Comparison of ENCODE assay signal across 9 cellular contexts in the genomic region with DNA sequence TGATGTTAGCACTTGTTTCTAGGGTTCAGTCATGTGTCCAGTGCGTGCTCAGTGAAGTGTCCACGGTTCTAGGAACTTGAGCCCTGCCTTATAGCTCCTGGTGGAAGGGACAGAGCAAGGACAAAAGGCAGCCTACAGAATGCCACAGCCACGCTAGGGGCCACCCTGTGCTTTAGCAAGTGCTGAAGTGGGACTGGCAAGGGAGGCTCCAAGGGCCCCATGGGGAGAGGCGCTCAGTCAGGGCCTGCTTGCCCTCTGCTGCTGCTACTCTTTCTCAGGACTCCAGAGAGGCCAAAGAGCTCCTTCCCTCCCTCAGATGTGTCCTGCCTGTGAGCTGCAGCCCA. TPM values are rescaled to one million over a fixed set of nuclear protein-coding genes. Genes with fewer than 3 reads are reported as not detected.
DNase-seq lines count a peak whose midpoint lies in the region; ATAC-seq and TF ChIP-seq lines count a peak whose summit lies in the region.
"Had no signal": no experiment of that assay in that cellular context is flagged by ENCODE, and none has a peak within 500 bp of the region (broad histone marks: within the 10 kb centered on the region; RNA-seq: fewer than 3 reads in every experiment).

No MANE protein-coding gene starts in this region.

- no peaks in the 10 kb centered on the region for H3F3A ChIP-seq in smooth muscle cell (ENCODE audit: low read depth)

- H3K27ac Mint-ChIP-seq in activated CD4-positive, alpha-beta T cell treated with anti-CD3 and anti-CD28 coated beads, Interleukin-2, amount 10 ng/mL, durations not matched to agents 24 days and 14 days, result peak overlapping the region; percentile 80
- peak overlapping the region; percentile 64 to 91 for H3K27ac Mint-ChIP-seq in T-cell

- H3K4me2 ChIP-seq in smooth muscle cell, result no peak overlapping the region

- H3K27me3 ChIP-seq in right atrium auricular region (no peaks in the 10 kb centered on the region), smooth muscle cell (ENCODE audit: low read depth) (no peaks in the 10 kb centered on the region)

- DNase-seq in activated CD4-positive, alpha-beta T cell treated with anti-CD3 and anti-CD28 coated beads, Interleukin-2, amount 10 ng/mL, durations not matched to agents 24 days and 14 days, result no peak
- no peak for DNase-seq in activated CD4-positive, alpha-beta T cell treated with anti-CD3 and anti-CD28 coated beads for 4 hours
- DNase-seq in T-cell (no peak), right atrium auricular region (ENCODE audit: low spot score) (no peak), smooth muscle cell (lab: John Stamatoyannopoulos, UW; ENCODE audit: unreplicated experiment) (no peak), NCI-H526 treated with DMSO at 0.1 percent for 48 hours (lab: John Stamatoyannopoulos, UW) (no peak), NCI-H2029 (lab: John Stamatoyannopoulos, UW) (no peak)

- WGBS in smooth muscle cell (ENCODE audit: low lambda C conversion rate), result 96% methylated on average over 4 of the region's 4 CpGs

- CTCF ChIA-PET in T-cell (lab: Charles Lee), result interaction anchor here in 1 of 2 donors (0.6 kb wide), 1 partner anchor 13 kb away, joined by 4 read pairs; no protein-coding TSS in a partner anchor

- ATAC-seq in T-cell (replicated peaks in 1 of 4), result no peak
- ATAC-seq in GM19455 (IDR thresholded peaks at IDR 0.05; ENCODE audit: unreplicated experiment), result no peak

- POLR2A ChIA-PET in T-cell (lab: Charles Lee), result no interaction called here

- peak overlapping the region; percentile 50 to 60 for H3K27ac ChIP-seq in right atrium auricular region
- peak overlapping the region; percentile 63 for H3K27ac ChIP-seq in smooth muscle cell (ENCODE audit: low read depth)
- H3K27ac ChIP-seq: prostate gland had no signal

- H3K4me1 Mint-ChIP-seq in activated CD4-positive, alpha-beta T cell treated with anti-CD3 and anti-CD28 coated beads, Interleukin-2, amount 10 ng/mL, durations not matched to agents 24 days and 14 days, result peaks cover 30% of the 10 kb centered on the region
- peaks cover 28 to 39% (median 35%) of the 10 kb centered on the region in 3 donors for H3K4me1 Mint-ChIP-seq in T-cell

- H3K36me3 ChIP-seq in right atrium auricular region (peaks cover 6% of the 10 kb centered on the region), smooth muscle cell (ENCODE audit: low read depth) (no peaks in the 10 kb centered on the region)
- H3K36me3 ChIP-seq: prostate gland had no signal

- H3K27me3 Mint-ChIP-seq in activated CD4-positive, alpha-beta T cell treated with anti-CD3 and anti-CD28 coated beads, Interleukin-2, amount 10 ng/mL, durations not matched to agents 24 days and 14 days, result no peaks in the 10 kb centered on the region
- no peaks in the 10 kb centered on the region for H3K27me3 Mint-ChIP-seq in T-cell

- H3K79me2 ChIP-seq in smooth muscle cell (ENCODE audit: low read depth), result no peaks in the 10 kb centered on the region

- H3K4me3 ChIP-seq in right atrium auricular region (no peak overlapping the region), smooth muscle cell (no peak overlapping the region)
- H3K4me3 ChIP-seq: prostate gland had no signal

- no peak overlapping the region for H3K9ac ChIP-seq in smooth muscle cell (ENCODE audit: low read depth)

- no peaks in the 10 kb centered on the region for H3K9me3 Mint-ChIP-seq in activated CD4-positive, alpha-beta T cell treated with anti-CD3 and anti-CD28 coated beads, Interleukin-2, amount 10 ng/mL, durations not matched to agents 24 days and 14 days
- no peaks in the 10 kb centered on the region for H3K9me3 Mint-ChIP-seq in T-cell

- TF ChIP-seq CTCF in right atrium auricular region (IDR thresholded peaks at IDR 0.05), result no peak
- no peak for TF ChIP-seq CTCF in smooth muscle cell (IDR thresholded peaks at IDR 0.05; ENCODE audit: borderline replicate concordance, insufficient read depth, poor library complexity, severe bottlenecking)

- H3K4me1 ChIP-seq in right atrium auricular region (peaks cover 0 to 16% of the 10 kb centered on the region in 2 donors), smooth muscle cell (ENCODE audit: low read depth) (no peaks in the 10 kb centered on the region)
- H3K4me1 ChIP-seq: prostate gland had no signal

- no peaks in the 10 kb centered on the region for H3K9me3 ChIP-seq in right atrium auricular region
- no peaks in the 10 kb centered on the region for H3K9me3 ChIP-seq in smooth muscle cell (replicated peaks; ENCODE audit: low read depth)
- H3K9me3 ChIP-seq: prostate gland had no signal

- H3K4me3 Mint-ChIP-seq in activated CD4-positive, alpha-beta T cell treated with anti-CD3 and anti-CD28 coated beads, Interleukin-2, amount 10 ng/mL, durations not matched to agents 24 days and 14 days, result peak overlapping the region; percentile 18
- H3K4me3 Mint-ChIP-seq in T-cell, result peak overlapping the region in 1 of 3 donors; percentile 49

- H3K36me3 Mint-ChIP-seq in activated CD4-positive, alpha-beta T cell treated with anti-CD3 and anti-CD28 coated beads, Interleukin-2, amount 10 ng/mL, durations not matched to agents 24 days and 14 days (ENCODE audit: low read depth), result peaks cover 28% of the 10 kb centered on the region
- H3K36me3 Mint-ChIP-seq in T-cell, result peaks cover 19% of the 10 kb centered on the region

- H4K20me1 ChIP-seq in smooth muscle cell (ENCODE audit: low read depth), result peaks cover 4% of the 10 kb centered on the region

- no peak overlapping the region for H2AFZ ChIP-seq in smooth muscle cell (ENCODE audit: low read depth)

- intact Hi-C loops in activated CD4-positive, alpha-beta T cell treated with anti-CD3 and anti-CD28 coated beads, Interleukin-2, amount 10 ng/mL, durations not matched to agents 24 days and 14 days (cut with micrococcal nuclease), result no loop called here

RNA-seq across cellular contexts. Expression of a gene that starts 6.8 kb away (rescaled TPM):
- total RNA-seq in activated CD4-positive, alpha-beta T cell treated with anti-CD3 and anti-CD28 coated beads, Interleukin-2, amount 10 ng/mL, durations not matched to agents 24 days and 14 days, result 76.5 and 84.7 TPM in 2 replicates
- 10 to 100 TPM; 21.5 to 88.8 (median 70.1) TPM for total RNA-seq in T-cell
- total RNA-seq in right atrium auricular region, result 10 to 100 TPM; 41.4 to 77.5 TPM
- total RNA-seq in smooth muscle cell, result 25.8 and 39.9 TPM in 2 replicates
- polyA plus RNA-seq in smooth muscle cell, result 46.8 and 53.5 TPM in 2 replicates

RNA-seq across cellular contexts. Expression of a gene that starts 15.0 kb away (rescaled TPM):
- 11.2 and 12.0 TPM in 2 replicates for total RNA-seq in activated CD4-positive, alpha-beta T cell treated with anti-CD3 and anti-CD28 coated beads, Interleukin-2, amount 10 ng/mL, durations not matched to agents 24 days and 14 days
- total RNA-seq in T-cell, result 10 to 100 TPM in 3 of 5 donors, 1 to 10 TPM in 2; 8.9 to 23.9 (median 18.8) TPM
- total RNA-seq in right atrium auricular region, result 1 to 10 TPM; 4.9 to 9.5 TPM
- 3.0 and 6.8 TPM in 2 replicates for total RNA-seq in smooth muscle cell
- 1.8 and 3.5 TPM in 2 replicates for polyA plus RNA-seq in smooth muscle cell

RNA-seq across cellular contexts. Expression of a gene that starts 29.5 kb away (rescaled TPM):
- total RNA-seq in activated CD4-positive, alpha-beta T cell treated with anti-CD3 and anti-CD28 coated beads, Interleukin-2, amount 10 ng/mL, durations not matched to agents 24 days and 14 days, result 271 and 292 TPM in 2 replicates
- total RNA-seq in T-cell (10 to 100 TPM; 28.3 to 55.8 (median 45.4) TPM), right atrium auricular region (10 to 100 TPM; 15.1 to 15.8 TPM), smooth muscle cell (103 and 141 TPM in 2 replicates)
- polyA plus RNA-seq in smooth muscle cell, result 240 and 288 TPM in 2 replicates

RNA-seq across cellular contexts. Expression of a gene that starts 37.0 kb away (rescaled TPM):
- 6.8 and 7.2 TPM in 2 replicates for total RNA-seq in activated CD4-positive, alpha-beta T cell treated with anti-CD3 and anti-CD28 coated beads, Interleukin-2, amount 10 ng/mL, durations not matched to agents 24 days and 14 days
- total RNA-seq in T-cell, result 10 to 100 TPM in 4 of 5 donors, 1 to 10 TPM in 1; 9.1 to 24.3 (median 16.8) TPM
- 10 to 100 TPM; 16.5 to 34.1 TPM for total RNA-seq in right atrium auricular region
- 11.1 and 17.1 TPM in 2 replicates for total RNA-seq in smooth muscle cell
- 19.5 and 22.0 TPM in 2 replicates for polyA plus RNA-seq in smooth muscle cell

RNA-seq across cellular contexts. Expression of a gene that starts 58.0 kb away (rescaled TPM):
- 658 and 659 TPM in 2 replicates for total RNA-seq in activated CD4-positive, alpha-beta T cell treated with anti-CD3 and anti-CD28 coated beads, Interleukin-2, amount 10 ng/mL, durations not matched to agents 24 days and 14 days
- total RNA-seq in T-cell (100 to 1,000 TPM; 239 to 284 (median 269) TPM), right atrium auricular region (10 to 100 TPM; 45.7 to 58.1 TPM), smooth muscle cell (104 and 111 TPM in 2 replicates)
- polyA plus RNA-seq in smooth muscle cell, result 416 and 419 TPM in 2 replicates
